8 cellular contexts compared by ENCODE assay signal in genomic region chr17:58517928-58518609, GRCh38. TPM values are rescaled to one million over a fixed set of nuclear protein-coding genes. Genes with fewer than 3 reads are reported as not detected.
DNase-seq lines count a peak whose midpoint lies in the region; ATAC-seq and TF ChIP-seq lines count a peak whose summit lies in the region.

No MANE protein-coding gene starts in this region.

- DNase-seq in NCI-H1417 (lab: John Stamatoyannopoulos, UW) (peak; percentile 99 to 100 (median 99)), Right ventricle myocardium superior (peak; percentile 100), ovary (peak; percentile 99 to 100 (median 100)), thyroid gland (peak; percentile 100)
- peak; percentile 98 for DNase-seq in activated naive CD8-positive, alpha-beta T cell treated with anti-CD3 and anti-CD28 coated beads, Interleukin-2, amount 50 U/mL, for 24 hours

- peak overlapping the region; percentile 90 for H3K4me3 Mint-ChIP-seq in activated naive CD8-positive, alpha-beta T cell treated with anti-CD3 and anti-CD28 coated beads, Interleukin-2, amount 50 U/mL, for 24 hours

- H3K27me3 ChIP-seq in SU-DHL-6 (ENCODE audit: low read length) (no peaks in the 10 kb centered on the region), ovary (no peaks in the 10 kb centered on the region), thyroid gland (no peaks in the 10 kb centered on the region)

- no peaks in the 10 kb centered on the region for H4K20me1 ChIP-seq in SU-DHL-6 (ENCODE audit: low read depth, low read length)

- H3F3A ChIP-seq in SU-DHL-6 (ENCODE audit: insufficient read depth): peaks cover 26% of the 10 kb centered on the region

- H3K36me3 ChIP-seq in SU-DHL-6 (ENCODE audit: low read length) (no peaks in the 10 kb centered on the region), ovary (no peaks in the 10 kb centered on the region), thyroid gland (no peaks in the 10 kb centered on the region)

- no peak for TF ChIP-seq CTCF in GM12875 (IDR thresholded peaks at IDR 0.05; ENCODE audit: borderline replicate concordance, insufficient read depth, low read depth, low read length)
- no peak for TF ChIP-seq CTCF in SU-DHL-6 (IDR thresholded peaks at IDR 0.05; ENCODE audit: insufficient read depth, low read length, poor library complexity, severe bottlenecking)
- TF ChIP-seq CTCF in ovary (IDR thresholded peaks at IDR 0.05): no peak
- no peak for TF ChIP-seq CTCF in thyroid gland (IDR thresholded peaks at IDR 0.05)

- H3K9me3 ChIP-seq in SU-DHL-6 (ENCODE audit: insufficient read depth, low read length): no peaks in the 10 kb centered on the region
- H3K9me3 ChIP-seq in ovary: no peaks in the 10 kb centered on the region
- H3K9me3 ChIP-seq in thyroid gland: no peaks in the 10 kb centered on the region

- peak overlapping the region; percentile 95 for H2AFZ ChIP-seq in SU-DHL-6 (ENCODE audit: low read depth, low read length, severe bottlenecking)

- peak overlapping the region; percentile 96 for H3K27ac Mint-ChIP-seq in activated naive CD8-positive, alpha-beta T cell treated with anti-CD3 and anti-CD28 coated beads, Interleukin-2, amount 50 U/mL, for 24 hours

- intact Hi-C loops in Right ventricle myocardium superior (cut with DNase I) (loop anchor here (1.0 kb wide), 1 partner anchor 113 kb away; no protein-coding TSS in a partner anchor), ovary (cut with DNase I) (loop anchor here in 3 of 4 donors (5.0 to 10.0 kb wide), 3 partner anchors 187 to 1189 kb away; partner anchors contain the start of genes PTRH2 (in 1 of the 3) and VMP1 (in 1 of the 3)), thyroid gland (cut with DNase I) (loop anchor here (10.0 kb wide), 1 partner anchor 117 kb away; no protein-coding TSS in a partner anchor)

- H3K79me2 ChIP-seq in SU-DHL-6 (ENCODE audit: insufficient read depth, low read length): peaks cover 12% of the 10 kb centered on the region; the same call in 1 of the 2 replicates

- peak overlapping the region; percentile 73 for H3K4me2 ChIP-seq in SU-DHL-6 (ENCODE audit: low read depth, low read length, poor library complexity, severe bottlenecking)

- H3K4me1 ChIP-seq in ovary (ENCODE audit: insufficient read depth) (peaks cover 14% of the 10 kb centered on the region), thyroid gland (peaks cover 27 to 50% of the 10 kb centered on the region in 2 donors)

- H3K9me3 Mint-ChIP-seq in activated naive CD8-positive, alpha-beta T cell treated with anti-CD3 and anti-CD28 coated beads, Interleukin-2, amount 50 U/mL, for 24 hours: no peaks in the 10 kb centered on the region

- no peak for TF ChIP-seq EP300 in ovary (IDR thresholded peaks at IDR 0.05)

- H3K4me1 Mint-ChIP-seq in activated naive CD8-positive, alpha-beta T cell treated with anti-CD3 and anti-CD28 coated beads, Interleukin-2, amount 50 U/mL, for 24 hours: peaks cover 45% of the 10 kb centered on the region

- H3K9me2 ChIP-seq in SU-DHL-6 (replicated peaks; ENCODE audit: insufficient read depth, low read length): no peaks in the 10 kb centered on the region

- peak overlapping the region; percentile 81 for H3K9ac ChIP-seq in SU-DHL-6 (ENCODE audit: low read length)

- 0 to 1% (median 0%) methylated on average over 39 of the region's 39 CpGs for WGBS in ovary, 3 donors
- WGBS in thyroid gland, 2 donors: 0 to 1% methylated on average over 19 to 37 of the region's 39 CpGs

- H3K4me3 ChIP-seq in GM12875 (ENCODE audit: low read depth, low read length) (peak overlapping the region; percentile 73), SU-DHL-6 (ENCODE audit: insufficient read depth, low read length, poor library complexity, severe bottlenecking) (peak overlapping the region; percentile 84), ovary (peak overlapping the region; percentile 71), thyroid gland (replicated peaks in 1 of 3) (peak overlapping the region; percentile 15 to 52 (median 33))

- H3K27ac ChIP-seq in SU-DHL-6 (ENCODE audit: low read depth, low read length) (peak overlapping the region; percentile 74), ovary (peak overlapping the region; percentile 87 to 96), thyroid gland (peak overlapping the region; percentile 86 to 92 (median 90))

- H3K27me3 Mint-ChIP-seq in activated naive CD8-positive, alpha-beta T cell treated with anti-CD3 and anti-CD28 coated beads, Interleukin-2, amount 50 U/mL, for 24 hours: peaks cover 5% of the 10 kb centered on the region

- peak; percentile 80 for ATAC-seq in HG02763 (IDR thresholded peaks at IDR 0.05; ENCODE audit: unreplicated experiment)
- peak; percentile 91 for ATAC-seq in activated naive CD8-positive, alpha-beta T cell treated with anti-CD3 and anti-CD28 coated beads, Interleukin-2, amount 50 U/mL, for 24 hours
- ATAC-seq in Right ventricle myocardium superior (ENCODE audit: poor library complexity): peak; percentile 92

- H3K36me3 Mint-ChIP-seq in activated naive CD8-positive, alpha-beta T cell treated with anti-CD3 and anti-CD28 coated beads, Interleukin-2, amount 50 U/mL, for 24 hours (ENCODE audit: low read depth): peaks cover 5% of the 10 kb centered on the region

- peak; percentile 53 for TF ChIP-seq POLR2A in ovary (IDR thresholded peaks at IDR 0.05)
- TF ChIP-seq POLR2A in thyroid gland (IDR thresholded peaks at IDR 0.05): peak in 1 of 2 donors; percentile 80

RNA-seq across cellular contexts. Expression of gene MTMR4, which starts 3.6 kb away (rescaled TPM):
- 11.3 TPM for total RNA-seq in Right ventricle myocardium superior
- 10 to 100 TPM; 23.8 to 60.1 (median 27.7) TPM for total RNA-seq in ovary
- 10 to 100 TPM; 14.5 to 28.7 TPM for polyA plus RNA-seq in ovary
- total RNA-seq in thyroid gland: 10 to 100 TPM; 35.1 to 97.8 (median 65.2) TPM

RNA-seq across cellular contexts. Expression of gene HSF5, which starts 29.9 kb away (rescaled TPM):
- total RNA-seq in Right ventricle myocardium superior (not detected), ovary (not detected), thyroid gland (under 1 TPM; 0.10 to 0.25 (median 0.12) TPM)
- under 1 TPM; 0.05 TPM for polyA plus RNA-seq in ovary

Comparison
In these comparisons a context has a peak if more than half of its experiments do, and no peak if none do; other contexts are left out.
1. Peak in every context shown above with its lines: DNase-seq, ATAC-seq, H3K4me3 ChIP-seq and H3K27ac ChIP-seq.
2. H3K4me3 ChIP-seq: peak in every context shown above with its lines; median percentile 84 in SU-DHL-6; 73 in GM12875; 71 in ovary; 33 in thyroid gland.